ENCODE assay signal across 9 cellular contexts in the genomic region with DNA sequence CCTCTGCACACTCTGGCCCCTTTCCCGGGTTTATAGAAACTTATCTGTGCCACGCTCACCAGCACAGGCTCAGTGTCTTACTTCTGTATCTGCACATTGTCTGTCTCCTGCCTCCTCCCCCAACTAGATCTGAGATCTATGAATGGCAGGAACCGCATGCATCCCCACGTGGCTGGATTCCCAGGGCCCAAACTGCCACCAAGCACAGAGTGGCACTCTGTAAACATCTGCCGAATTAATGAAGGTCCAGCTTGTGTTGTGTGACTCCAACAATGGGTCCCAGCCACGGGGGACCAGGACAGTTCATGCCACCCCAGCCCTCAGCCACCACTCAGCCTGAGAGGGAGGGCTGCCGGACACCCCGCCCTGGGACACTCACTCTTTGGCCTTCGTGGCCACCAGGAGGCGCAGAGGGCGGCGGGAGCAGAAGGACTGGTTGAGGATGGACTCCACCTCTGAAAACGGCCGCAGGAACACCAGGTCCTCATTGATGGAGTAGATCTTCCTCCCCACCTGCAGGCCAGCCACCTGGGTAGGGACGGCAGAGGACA.
DNase-seq lines count a peak whose midpoint lies in the region; ATAC-seq, FAIRE-seq and TF ChIP-seq lines count a peak whose summit lies in the region.
"Had no signal": no experiment of that assay in that cellular context is flagged by ENCODE, and none has a peak within 500 bp of the region (broad histone marks: within the 10 kb centered on the region; RNA-seq: fewer than 3 reads in every experiment).

No MANE protein-coding gene starts in this region.

- DNase-seq in D341Med (ENCODE audit: low spot score): peak; percentile 54
- DNase-seq in HuH-7.5 (ENCODE audit: low spot score): peak; percentile 94
- no peak for DNase-seq in bronchial epithelial cell (ENCODE audit: low read depth)
- DNase-seq in mucosa of descending colon: no peak
- no peak for DNase-seq in omental fat pad (ENCODE audit: low spot score)
- DNase-seq in cortex of kidney (lab: John Stamatoyannopoulos, UW): no peak
- DNase-seq in NCI-H2081 treated with DMSO at 0.1 percent for 48 hours (lab: John Stamatoyannopoulos, UW): no peak
- DNase-seq: activated naive CD4-positive, alpha-beta T cell treated with anti-CD3 and anti-CD28 coated beads, Interleukin-2, amount 50 U/mL, for 16 hours had no signal

- H3K4me3 ChIP-seq in bronchial epithelial cell (ENCODE audit: low read depth, low read length): no peak overlapping the region
- no peak overlapping the region for H3K4me3 ChIP-seq in mucosa of descending colon

- TF ChIP-seq CTCF in bronchial epithelial cell (IDR thresholded peaks at IDR 0.05; ENCODE audit: insufficient read depth, low read length, severe bottlenecking) (peak; percentile 23), mucosa of descending colon (IDR thresholded peaks at IDR 0.05) (no peak), omental fat pad (IDR thresholded peaks at IDR 0.05) (no peak)

- ATAC-seq in mucosa of descending colon (peak; percentile 29), HG03045 (IDR thresholded peaks at IDR 0.05; ENCODE audit: unreplicated experiment) (no peak), omental fat pad (ENCODE audit: low FRiP score) (no peak)

- no peaks in the 10 kb centered on the region for H3K4me1 ChIP-seq in mucosa of descending colon (ENCODE audit: low read depth)

- no peaks in the 10 kb centered on the region for H3K9me3 ChIP-seq in mucosa of descending colon

- H3K36me3 ChIP-seq in bronchial epithelial cell (ENCODE audit: control insufficient read depth, insufficient read depth, low read length): no peaks in the 10 kb centered on the region
- H3K36me3 ChIP-seq in mucosa of descending colon (ENCODE audit: low read depth): no peaks in the 10 kb centered on the region

- no peaks in the 10 kb centered on the region for H3K27me3 ChIP-seq in bronchial epithelial cell (ENCODE audit: control insufficient read depth, insufficient read depth, low read length)

- intact Hi-C loops in mucosa of descending colon (cut with DNase I, micrococcal nuclease): loop anchor here (5.0 kb wide), 1 partner anchor 251 kb away; no protein-coding TSS in a partner anchor

- no peak for FAIRE-seq in bronchial epithelial cell (lab: Jason Lieb, UNC)

Comparison
In these comparisons a context has a peak if more than half of its experiments do, and no peak if none do; other contexts are left out.
1. DNase-seq: peak in D341Med (single experiment) and HuH-7.5 (single experiment); none in bronchial epithelial cell (single experiment), mucosa of descending colon (0 of 3), omental fat pad (single experiment), cortex of kidney (single experiment) and NCI-H2081 treated with DMSO at 0.1 percent for 48 hours (single experiment).